Comparison of ENCODE assay signal across 29 cellular contexts in the genomic region with DNA sequence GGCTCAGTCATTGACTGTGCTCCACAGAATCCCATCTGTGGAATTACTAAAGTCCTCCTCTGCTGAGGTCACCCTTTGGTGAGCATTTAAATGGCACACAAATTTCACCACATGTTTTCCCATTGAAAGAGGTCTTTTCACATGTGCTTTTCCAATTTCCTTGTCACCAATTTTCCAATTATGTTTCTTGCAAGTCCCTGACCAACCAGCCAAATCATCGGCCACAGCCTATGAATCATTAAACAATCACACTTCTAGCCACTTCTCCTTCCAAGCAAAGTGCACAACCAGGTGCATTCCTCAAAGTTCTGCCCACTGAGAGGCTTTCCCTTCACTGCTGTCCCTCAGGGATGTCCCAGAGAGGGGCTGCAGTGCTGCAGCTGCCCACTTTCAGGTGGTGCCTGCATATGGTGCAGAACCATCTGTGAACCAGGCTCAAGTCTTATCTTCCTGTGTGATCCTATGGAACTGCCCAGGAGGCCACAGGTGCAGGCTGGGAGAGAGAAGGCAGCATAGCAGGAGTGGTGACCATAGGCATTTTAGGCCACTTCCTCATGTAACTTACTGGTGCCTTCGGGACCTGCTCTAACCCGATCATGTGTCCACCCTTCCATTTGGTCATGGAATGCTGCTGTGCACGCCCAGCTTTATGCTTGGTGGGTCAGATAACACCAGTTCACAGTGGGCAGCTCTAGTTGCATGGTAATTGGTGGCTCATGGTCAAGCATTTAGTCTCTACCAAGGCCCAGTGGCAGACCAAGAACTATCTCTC.
DNase-seq lines count a peak whose midpoint lies in the region; ATAC-seq and TF ChIP-seq lines count a peak whose summit lies in the region.
"Had no signal": no experiment of that assay in that cellular context is flagged by ENCODE, and none has a peak within 500 bp of the region (broad histone marks: within the 10 kb centered on the region; RNA-seq: fewer than 3 reads in every experiment).

No MANE protein-coding gene starts in this region.

- H3K4me1 Mint-ChIP-seq in CD14-positive monocyte (no peaks in the 10 kb centered on the region), osteocyte (ENCODE audit: unreplicated experiment) (peaks cover 65% of the 10 kb centered on the region)
- peaks cover 10% of the 10 kb centered on the region for H3K4me1 Mint-ChIP-seq in stimulated activated memory B cell treated with anti-CD40 and anti-IgM and Interleukin-4, amounts not matched to agents 10 μg/mL and 1 μg/mL and 100 μg/mL, for 72 hours
- H3K4me1 Mint-ChIP-seq: activated T-helper 17 cell treated with anti-CD3 and anti-CD28 coated beads, Interleukin-2, amount 50 U/mL, for 72 hours; CD4-positive, CD25-positive, alpha-beta regulatory T cell; stimulated activated naive CD8-positive, alpha-beta T cell treated with anti-CD3 and anti-CD28 coated beads, Interleukin-15, amount 100 ng/mL, for 72 hours had no signal

- H3K9me3 ChIP-seq in RWPE2 (ENCODE audit: severe bottlenecking) (no peaks in the 10 kb centered on the region), HAP-1 (no peaks in the 10 kb centered on the region)
- H3K9me3 ChIP-seq: A549, MG63, pancreas, SK-N-SH, vagina had no signal

- H3K27me3 ChIP-seq in RWPE2 (ENCODE audit: insufficient read depth, poor library complexity, severe bottlenecking) (no peaks in the 10 kb centered on the region), HAP-1 (ENCODE audit: low read depth) (peaks cover 12% of the 10 kb centered on the region)
- H3K27me3 ChIP-seq: MG63, pancreas, vagina had no signal

- intact Hi-C loops in CD14-positive monocyte (cut with micrococcal nuclease): no loop called here

- ATAC-seq in RWPE2 (ENCODE audit: low read depth): no peak
- ATAC-seq in stimulated activated memory B cell treated with anti-CD40 and anti-IgM and Interleukin-4, amounts not matched to agents 10 μg/mL and 1 μg/mL and 100 μg/mL, for 72 hours: no peak
- ATAC-seq: A549; activated CD8-positive, alpha-beta T cell treated with anti-CD3 and anti-CD28 coated beads, Interleukin-2, amount 10 ng/mL, durations not matched to agents 7 days and 5 days; activated T-helper 17 cell treated with anti-CD3 and anti-CD28 coated beads, Interleukin-2, amount 50 U/mL, for 72 hours; effector memory CD8-positive, alpha-beta T cell; K562; pancreas; stimulated activated naive CD8-positive, alpha-beta T cell treated with anti-CD3 and anti-CD28 coated beads, Interleukin-15, amount 100 ng/mL, for 72 hours had no signal

- TF ChIP-seq CTCF in CD14-positive monocyte (IDR thresholded peaks at IDR 0.05) (no peak), RWPE2 (IDR thresholded peaks at IDR 0.05; ENCODE audit: poor library complexity, severe bottlenecking) (no peak), osteocyte (IDR thresholded peaks at IDR 0.05) (no peak)

- H3K36me3 Mint-ChIP-seq in CD14-positive monocyte (no peaks in the 10 kb centered on the region), osteocyte (ENCODE audit: unreplicated experiment) (peaks cover 51% of the 10 kb centered on the region)
- H3K36me3 Mint-ChIP-seq in stimulated activated memory B cell treated with anti-CD40 and anti-IgM and Interleukin-4, amounts not matched to agents 10 μg/mL and 1 μg/mL and 100 μg/mL, for 72 hours: no peaks in the 10 kb centered on the region

- no peaks in the 10 kb centered on the region for H3K4me1 ChIP-seq in RWPE2 (ENCODE audit: insufficient read depth, poor library complexity, severe bottlenecking)
- H3K4me1 ChIP-seq in HAP-1: no peaks in the 10 kb centered on the region
- H3K4me1 ChIP-seq: A549, pancreas, vagina had no signal

- no peak overlapping the region for H3K4me3 Mint-ChIP-seq in CD14-positive monocyte
- no peak overlapping the region for H3K4me3 Mint-ChIP-seq in osteocyte (ENCODE audit: unreplicated experiment)
- no peak overlapping the region for H3K4me3 Mint-ChIP-seq in stimulated activated memory B cell treated with anti-CD40 and anti-IgM and Interleukin-4, amounts not matched to agents 10 μg/mL and 1 μg/mL and 100 μg/mL, for 72 hours
- H3K4me3 Mint-ChIP-seq: activated CD8-positive, alpha-beta T cell treated with anti-CD3 and anti-CD28 coated beads, Interleukin-2, amount 10 ng/mL, durations not matched to agents 7 days and 5 days; activated naive CD8-positive, alpha-beta T cell; activated T-helper 17 cell treated with anti-CD3 and anti-CD28 coated beads, Interleukin-2, amount 50 U/mL, for 72 hours; CD4-positive, CD25-positive, alpha-beta regulatory T cell; effector memory CD8-positive, alpha-beta T cell; stimulated activated naive CD8-positive, alpha-beta T cell treated with anti-CD3 and anti-CD28 coated beads, Interleukin-15, amount 100 ng/mL, for 72 hours; T-helper 1 cell treated with Interleukin-12 subunit alpha and Interleukin-12 subunit beta and Interleukin-4 antibody, amounts not matched to agents 30 μg/mL and 1 μg/mL, for 36 hours had no signal

- peaks cover 0 to 3% (median 0%) of the 10 kb centered on the region in 7 donors for H3K9me3 Mint-ChIP-seq in CD14-positive monocyte
- no peaks in the 10 kb centered on the region for H3K9me3 Mint-ChIP-seq in osteocyte (ENCODE audit: unreplicated experiment)
- H3K9me3 Mint-ChIP-seq in stimulated activated memory B cell treated with anti-CD40 and anti-IgM and Interleukin-4, amounts not matched to agents 10 μg/mL and 1 μg/mL and 100 μg/mL, for 72 hours: no peaks in the 10 kb centered on the region
- H3K9me3 Mint-ChIP-seq: activated T-helper 17 cell treated with anti-CD3 and anti-CD28 coated beads, Interleukin-2, amount 50 U/mL, for 72 hours; effector memory CD8-positive, alpha-beta T cell; stimulated activated naive CD8-positive, alpha-beta T cell treated with anti-CD3 and anti-CD28 coated beads, Interleukin-15, amount 100 ng/mL, for 72 hours; T-helper 1 cell treated with Interleukin-12 subunit alpha and Interleukin-12 subunit beta and Interleukin-4 antibody, amounts not matched to agents 30 μg/mL and 1 μg/mL, for 36 hours had no signal

- H3K4me3 ChIP-seq in RWPE2 (ENCODE audit: severe bottlenecking): no peak overlapping the region
- H3K4me3 ChIP-seq in HAP-1: no peak overlapping the region
- H3K4me3 ChIP-seq: A549, K562, lung, MG63, pancreas, vagina had no signal

- H3K27ac ChIP-seq in RWPE2 (ENCODE audit: poor library complexity, severe bottlenecking): no peak overlapping the region
- H3K27ac ChIP-seq: A549, pancreas, vagina had no signal

- H3K36me3 ChIP-seq in RWPE2 (ENCODE audit: low read depth): no peaks in the 10 kb centered on the region
- H3K36me3 ChIP-seq in HAP-1 (replicated peaks): no peaks in the 10 kb centered on the region
- H3K36me3 ChIP-seq: MG63 had no signal

- DNase-seq in CD14-positive monocyte (ENCODE audit: low spot score) (peak; percentile 5), RWPE2 (ENCODE audit: low spot score) (peak; percentile 7), islet precursor cell (peak; percentile 40), osteocyte (ENCODE audit: extremely low spot score, unreplicated experiment) (no peak), amygdala (lab: John Stamatoyannopoulos, UW) (no peak), hypothalamus (lab: John Stamatoyannopoulos, UW) (no peak), HAP-1 (ENCODE audit: low spot score in 2 of 2) (no peak)
- DNase-seq: activated CD8-positive, alpha-beta T cell treated with anti-CD3 and anti-CD28 coated beads, Interleukin-2, amount 10 ng/mL, durations not matched to agents 7 days and 5 days; anterior cingulate cortex; CD4-positive, CD25-positive, alpha-beta regulatory T cell; cortex of kidney; effector memory CD8-positive, alpha-beta T cell; kidney glomerular epithelial cell; MG63; NCI-H1105 treated with DMSO at 0.1 percent for 48 hours; NCI-H187 treated with DMSO at 0.1 percent for 48 hours; NCI-H2171; SK-N-SH; stimulated activated CD4-positive, alpha-beta T cell treated with anti-CD3 and anti-CD28 coated beads, Interleukin-2, amount 100 ng/mL, for 24 hours; stimulated activated naive CD8-positive, alpha-beta T cell treated with anti-CD3 and anti-CD28 coated beads, Interleukin-15, amount 100 ng/mL, for 72 hours had no signal

- in situ Hi-C loops in HAP-1 (cut with MboI; ENCODE audit: low sequenced_read_pairs): no loop called here

- H3K27me3 Mint-ChIP-seq in CD14-positive monocyte (ENCODE audit: low read depth in 3 of 3): peaks cover 0 to 4% (median 2%) of the 10 kb centered on the region in 3 donors
- H3K27me3 Mint-ChIP-seq in osteocyte (ENCODE audit: unreplicated experiment): no peaks in the 10 kb centered on the region
- H3K27me3 Mint-ChIP-seq in stimulated activated memory B cell treated with anti-CD40 and anti-IgM and Interleukin-4, amounts not matched to agents 10 μg/mL and 1 μg/mL and 100 μg/mL, for 72 hours: peaks cover 21% of the 10 kb centered on the region
- H3K27me3 Mint-ChIP-seq: activated naive CD8-positive, alpha-beta T cell; CD4-positive, CD25-positive, alpha-beta regulatory T cell; stimulated activated naive CD8-positive, alpha-beta T cell treated with anti-CD3 and anti-CD28 coated beads, Interleukin-15, amount 100 ng/mL, for 72 hours had no signal

- H3K27ac Mint-ChIP-seq in CD14-positive monocyte: peak overlapping the region in 2 of 7 donors; percentile 1 to 36
- peak overlapping the region; percentile 91 for H3K27ac Mint-ChIP-seq in osteocyte (ENCODE audit: unreplicated experiment)
- H3K27ac Mint-ChIP-seq in stimulated activated memory B cell treated with anti-CD40 and anti-IgM and Interleukin-4, amounts not matched to agents 10 μg/mL and 1 μg/mL and 100 μg/mL, for 72 hours: no peak overlapping the region
- H3K27ac Mint-ChIP-seq: activated CD8-positive, alpha-beta T cell treated with anti-CD3 and anti-CD28 coated beads, Interleukin-2, amount 10 ng/mL, durations not matched to agents 7 days and 5 days; activated naive CD8-positive, alpha-beta T cell; activated T-helper 17 cell treated with anti-CD3 and anti-CD28 coated beads, Interleukin-2, amount 50 U/mL, for 72 hours; effector memory CD8-positive, alpha-beta T cell; T-helper 1 cell treated with Interleukin-12 subunit alpha and Interleukin-12 subunit beta and Interleukin-4 antibody, amounts not matched to agents 30 μg/mL and 1 μg/mL, for 36 hours had no signal

Comparison
In these comparisons a context has a peak if more than half of its experiments do, and no peak if none do; other contexts are left out.
1. DNase-seq: peak in CD14-positive monocyte (single experiment), RWPE2 (single experiment) and islet precursor cell (single experiment); none in osteocyte (single experiment), amygdala (0 of 56), hypothalamus (0 of 51) and HAP-1 (0 of 2).